Comparison of ENCODE assay signal across 1 cellular context in genomic region chr1:54224233-54224632, GRCh38.
A peak's percentile ranks its signal among the peaks of the same experiment; 100 is the strongest.
TF ChIP-seq lines count a peak whose summit lies in the region.

No MANE protein-coding gene starts in this region.

TF ChIP-seq in H1, 55 proteins besides CTCF, POLR2A, EP300 and RAD21:
- TF ChIP-seq POLR2AphosphoS5 (IDR thresholded peaks at IDR 0.05; ENCODE audit: low read depth, low read length): 0 out of 2 replicates have a peak, but pooled peaks have one; percentile 51
- TF ChIP-seq BRCA1 (IDR thresholded peaks at IDR 0.05; ENCODE audit: low read depth, low read length): no peak
